Comparison of ENCODE assay signal across 8 cellular contexts in the genomic region with DNA sequence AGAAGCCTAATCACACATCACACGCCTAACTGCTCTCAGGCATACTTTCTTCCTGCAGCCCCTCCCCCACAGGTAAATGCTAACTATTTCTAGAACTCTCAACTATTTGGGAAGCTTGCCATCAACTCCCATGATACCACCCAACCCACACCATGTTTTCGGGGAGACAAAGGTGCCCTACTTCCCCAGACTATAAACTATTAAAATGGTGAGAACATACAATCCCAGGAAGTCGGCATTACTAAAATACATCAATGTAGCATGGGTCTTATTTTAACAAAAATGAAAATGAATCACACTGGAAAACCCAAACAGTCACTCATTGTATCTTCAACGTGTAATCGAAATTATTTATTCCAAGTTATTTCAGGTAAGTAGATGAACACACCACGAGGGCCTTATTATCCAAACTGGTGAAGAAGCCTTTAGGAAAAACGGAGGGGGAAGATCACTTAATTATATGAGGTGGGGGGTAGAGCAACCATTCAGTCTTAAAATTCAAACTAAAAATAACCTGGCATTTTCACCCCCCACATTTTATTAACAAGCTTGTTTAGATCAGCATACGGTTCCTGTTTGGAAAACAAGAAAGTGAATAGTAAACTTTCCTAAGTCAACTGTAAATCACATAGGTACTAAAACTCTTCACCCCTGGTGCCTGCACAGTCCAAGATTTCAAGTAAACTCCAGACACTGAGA. TPM values are rescaled to one million over a fixed set of nuclear protein-coding genes. Genes with fewer than 3 reads are reported as not detected.
DNase-seq lines count a peak whose midpoint lies in the region; ATAC-seq and TF ChIP-seq lines count a peak whose summit lies in the region.

No MANE protein-coding gene starts in this region.

- H2BK120ac ChIP-seq in mesendoderm (ENCODE audit: low read depth, low read length): peak overlapping the region; percentile 45

- no peaks in the 10 kb centered on the region for H3K9me3 ChIP-seq in Panc1 (ENCODE audit: control insufficient read depth, insufficient read depth, low read depth, low read length)
- H3K9me3 ChIP-seq in upper lobe of right lung: no peaks in the 10 kb centered on the region

- peak overlapping the region; percentile 100 for H3K56ac ChIP-seq in mesendoderm (ENCODE audit: low read length)

- peaks cover 61% of the 10 kb centered on the region for H3K79me2 ChIP-seq in mesendoderm (ENCODE audit: control insufficient read depth, insufficient read depth, low read length)

- WGBS in mesendoderm (ENCODE audit: extremely low coverage, insufficient coverage, low lambda C conversion rate): no CpG with 5 or more reads among the region's 8 CpGs

- no peak overlapping the region for H3K23ac ChIP-seq in mesendoderm (ENCODE audit: low read length)

- peak overlapping the region; percentile 100 for H3K9ac ChIP-seq in mesendoderm (ENCODE audit: low read length)

- H3K36me3 ChIP-seq in Panc1 (ENCODE audit: control insufficient read depth, insufficient read depth, low read length) (no peaks in the 10 kb centered on the region; the same call in 1 of the 2 replicates), mesendoderm (ENCODE audit: control insufficient read depth, insufficient read depth, low read length) (peaks cover 3% of the 10 kb centered on the region), upper lobe of right lung (no peaks in the 10 kb centered on the region)

- peak overlapping the region; percentile 51 for H2BK5ac ChIP-seq in mesendoderm (ENCODE audit: low read length)

- H3K27me3 ChIP-seq in Panc1 (ENCODE audit: control insufficient read depth, insufficient read depth, low read length): no peaks in the 10 kb centered on the region
- no peaks in the 10 kb centered on the region for H3K27me3 ChIP-seq in mesendoderm (ENCODE audit: insufficient read depth, low read length, poor library complexity)
- H3K27me3 ChIP-seq in upper lobe of right lung: no peaks in the 10 kb centered on the region

- peak overlapping the region; percentile 80 for H3K18ac ChIP-seq in mesendoderm (ENCODE audit: low read length)

- peak overlapping the region; percentile 96 for H3K27ac Mint-ChIP-seq in chondrocyte (ENCODE audit: unreplicated experiment)

- POLR2A ChIA-PET in Panc1 (lab: Charles Lee): interaction anchor here (0.6 to 0.7 kb wide), 3 partner anchors 66 to 813 kb away, joined by 3 read pairs; no protein-coding TSS in a partner anchor

- intact Hi-C loops in Panc1 (cut with micrococcal nuclease; ENCODE audit: unreplicated experiment) (loop anchor here (10.0 kb wide), 2 partner anchors 399 to 1189 kb away; no protein-coding TSS in a partner anchor), upper lobe of right lung (cut with DNase I) (loop anchor here (5.0 kb wide), 1 partner anchor 162 kb away; no protein-coding TSS in a partner anchor)

- H3K4me1 Mint-ChIP-seq in chondrocyte (ENCODE audit: low read depth): peaks cover 64% of the 10 kb centered on the region

- no peak overlapping the region for H2AK5ac ChIP-seq in mesendoderm (ENCODE audit: low read length)

- H3K27ac ChIP-seq in Panc1 (ENCODE audit: low read length) (peak overlapping the region; percentile 100), mesendoderm (ENCODE audit: low read depth, low read length) (no peak overlapping the region), upper lobe of right lung (peak overlapping the region; percentile 96)

- no peak overlapping the region for H4K8ac ChIP-seq in mesendoderm (ENCODE audit: low read depth, low read length)

- ATAC-seq in Panc1: no peak
- no peak for ATAC-seq in upper lobe of right lung
- no peak for ATAC-seq in HG02973 (IDR thresholded peaks at IDR 0.05; ENCODE audit: unreplicated experiment)

- H3K79me1 ChIP-seq in mesendoderm (ENCODE audit: low read length): no peaks in the 10 kb centered on the region

- H3K36me3 Mint-ChIP-seq in chondrocyte (ENCODE audit: low read depth): peaks cover 5% of the 10 kb centered on the region

- H3K4me3 Mint-ChIP-seq in chondrocyte (ENCODE audit: unreplicated experiment): peak overlapping the region; percentile 97

- H3K4me1 ChIP-seq in Panc1 (ENCODE audit: control insufficient read depth, insufficient read depth, low read length): peaks cover 49% of the 10 kb centered on the region
- H3K4me1 ChIP-seq in mesendoderm (ENCODE audit: control insufficient read depth, low read depth, low read length): peaks cover 11% of the 10 kb centered on the region
- H3K4me1 ChIP-seq in upper lobe of right lung: peaks cover 32% of the 10 kb centered on the region

- H3K27me3 Mint-ChIP-seq in chondrocyte (ENCODE audit: low read depth): no peaks in the 10 kb centered on the region

- in situ Hi-C loops in Panc1 (cut with HindIII; ENCODE audit: low pct_unique_long_range_greater_than_20kb, low sequenced_read_pairs): no loop called here

- TF ChIP-seq CTCF in Panc1 (IDR thresholded peaks at IDR 0.05): no peak
- TF ChIP-seq CTCF in chondrocyte (IDR thresholded peaks at IDR 0.05): no peak
- no peak for TF ChIP-seq CTCF in upper lobe of right lung (IDR thresholded peaks at IDR 0.05)

- H3K4me3 ChIP-seq in Panc1 (ENCODE audit: low read depth in 2 of 2, low read length in 2 of 2) (peak overlapping the region; percentile 75 to 84), mesendoderm (ENCODE audit: low read length) (peak overlapping the region; percentile 100), upper lobe of right lung (peak overlapping the region; percentile 71)

- CTCF ChIA-PET in Panc1 (lab: Charles Lee): no interaction called here

- no peak overlapping the region for H3K4ac ChIP-seq in mesendoderm (ENCODE audit: low read depth, low read length)

- H3K9me3 Mint-ChIP-seq in chondrocyte (ENCODE audit: low read depth): no peaks in the 10 kb centered on the region

- BruUV-seq in Panc1 (replicated peaks; lab: Mats Ljungman, UMichigan): TSS peak; percentile 82

- DNase-seq in stimulated activated CD4-positive, alpha-beta T cell treated with anti-CD3 and anti-CD28 coated beads, Interleukin-4, amount 100 ng/mL, for 1 hour: peak; percentile 10
- no peak for DNase-seq in stimulated activated CD4-positive, alpha-beta T cell treated with anti-CD3 and anti-CD28 coated beads, Interleukin-4, amount 100 ng/mL, for 4 hours
- no peak for DNase-seq in Panc1 (ENCODE audit: low read depth, low spot score)
- no peak for DNase-seq in chondrocyte (ENCODE audit: low spot score)
- DNase-seq in mesendoderm: peak; percentile 78
- DNase-seq in upper lobe of right lung: no peak
- DNase-seq in NCI-H345 treated with DMSO at 0.1 percent for 48 hours (lab: John Stamatoyannopoulos, UW; ENCODE audit: unreplicated experiment): no peak

- peak overlapping the region; percentile 100 for H2BK15ac ChIP-seq in mesendoderm (replicated peaks; ENCODE audit: low read depth)

- H4K5ac ChIP-seq in mesendoderm (ENCODE audit: low read length): no peak overlapping the region

- H3K4me2 ChIP-seq in mesendoderm (ENCODE audit: low read length): peak overlapping the region; percentile 35

RNA-seq across cellular contexts. Expression of a gene that starts 1.9 kb away (rescaled TPM):
- 192 TPM for total RNA-seq in Panc1 (2021; ENCODE audit: unreplicated experiment)
- polyA plus RNA-seq in Panc1 (2012; ENCODE audit: insufficient read length): 57.6 TPM
- total RNA-seq in chondrocyte: 225 to 372 TPM (median 357 TPM) in 3 replicates
- polyA plus RNA-seq in mesendoderm (2013, experiment 1 of 2): 70.0 TPM
- polyA plus RNA-seq in mesendoderm (2013, experiment 2 of 2): 67.0 TPM
- total RNA-seq in upper lobe of right lung: 156 TPM

Comparison
In these comparisons a context has a peak if more than half of its experiments do, and no peak if none do; other contexts are left out.
1. DNase-seq: peak in stimulated activated CD4-positive, alpha-beta T cell treated with anti-CD3 and anti-CD28 coated beads, Interleukin-4, amount 100 ng/mL, for 1 hour (single experiment) and mesendoderm (single experiment); none in stimulated activated CD4-positive, alpha-beta T cell treated with anti-CD3 and anti-CD28 coated beads, Interleukin-4, amount 100 ng/mL, for 4 hours (0 of 2), Panc1 (single experiment), chondrocyte (single experiment), upper lobe of right lung (single experiment) and NCI-H345 treated with DMSO at 0.1 percent for 48 hours (single experiment).
2. Peak in every context shown above with its lines, with median percentiles within 50 percentile points of each other: H3K4me3 ChIP-seq.